21 cellular contexts compared by ENCODE assay signal in the genomic region with DNA sequence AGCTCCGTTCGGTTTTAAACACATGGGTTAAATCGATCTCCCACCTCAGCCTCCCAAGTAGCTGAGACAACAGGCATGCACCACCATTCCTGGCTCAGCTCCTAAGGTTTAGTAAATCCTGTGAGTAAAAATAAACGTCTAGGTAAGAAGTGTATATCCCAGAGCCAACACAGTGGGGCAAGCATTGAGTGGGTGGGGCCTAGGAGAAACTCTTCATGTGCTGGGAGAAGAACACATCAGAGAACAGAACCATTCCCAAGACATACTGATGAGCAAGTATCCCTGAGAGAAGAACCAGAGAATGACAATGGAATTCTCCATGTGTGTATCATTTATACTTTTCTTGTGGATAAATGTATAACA.
A peak's percentile ranks its signal among the peaks of the same experiment; 100 is the strongest.
DNase-seq lines count a peak whose midpoint lies in the region; TF ChIP-seq lines count a peak whose summit lies in the region.
"Had no signal": no experiment of that assay in that cellular context is flagged by ENCODE, and none has a peak within 500 bp of the region (broad histone marks: within the 10 kb centered on the region; RNA-seq: fewer than 3 reads in every experiment).

No MANE protein-coding gene starts in this region.

- H3K27me3 ChIP-seq in HUES6 (ENCODE audit: control insufficient read depth, insufficient read depth, low read length) = no peaks in the 10 kb centered on the region
- H3K27me3 ChIP-seq in WERI-Rb-1 (ENCODE audit: insufficient read depth, low read depth, severe bottlenecking) = peaks cover 8% of the 10 kb centered on the region
- no peaks in the 10 kb centered on the region for H3K27me3 ChIP-seq in iPS-15b (ENCODE audit: control insufficient read depth, insufficient read depth, low read length)
- H3K27me3 ChIP-seq in neural progenitor cell = no peaks in the 10 kb centered on the region
- no peaks in the 10 kb centered on the region for H3K27me3 ChIP-seq in A673 (replicated peaks; ENCODE audit: insufficient read depth, low read depth, low read length, poor library complexity)
- H3K27me3 ChIP-seq: upper lobe of right lung had no signal

- H3K27me3 Mint-ChIP-seq in neural progenitor cell (ENCODE audit: insufficient read depth, low read depth) = no peaks in the 10 kb centered on the region
- H3K27me3 Mint-ChIP-seq in activated naive CD8-positive, alpha-beta T cell treated with anti-CD3 and anti-CD28 coated beads for 36 hours = no peaks in the 10 kb centered on the region
- H3K27me3 Mint-ChIP-seq: activated B cell treated with CpG ODN at 0.5 μM for 24 hours; activated CD4-positive, alpha-beta memory T cell treated with anti-CD3 and anti-CD28 coated beads, Interleukin-2, amount 10 ng/mL, durations not matched to agents 7 days and 5 days; brain; CD4-positive, alpha-beta memory T cell had no signal

- peak overlapping the region; percentile 84 for H3K4me2 ChIP-seq in neural progenitor cell

- H3K79me2 ChIP-seq in neural progenitor cell (ENCODE audit: low read depth) = no peaks in the 10 kb centered on the region

- H3K9me3 ChIP-seq in HUES6 (ENCODE audit: control insufficient read depth, insufficient read depth, low read depth, low read length) = no peaks in the 10 kb centered on the region
- H3K9me3 ChIP-seq in WERI-Rb-1 (ENCODE audit: severe bottlenecking) = no peaks in the 10 kb centered on the region
- no peaks in the 10 kb centered on the region for H3K9me3 ChIP-seq in iPS-15b (ENCODE audit: control insufficient read depth, insufficient read depth, low read length)
- no peaks in the 10 kb centered on the region for H3K9me3 ChIP-seq in neural progenitor cell (ENCODE audit: low read depth)
- no peaks in the 10 kb centered on the region for H3K9me3 ChIP-seq in A673 (ENCODE audit: low read depth, low read length, poor library complexity, severe bottlenecking)
- H3K9me3 ChIP-seq: prostate gland, upper lobe of right lung had no signal

- peak overlapping the region; percentile 77 for H3K9ac ChIP-seq in HUES6 (ENCODE audit: low read length)
- no peak overlapping the region for H3K9ac ChIP-seq in iPS-15b (ENCODE audit: low read depth, low read length)
- H3K9ac ChIP-seq in neural progenitor cell = no peak overlapping the region

- peak overlapping the region; percentile 38 for H3K27ac Mint-ChIP-seq in neural progenitor cell
- no peak overlapping the region for H3K27ac Mint-ChIP-seq in activated naive CD8-positive, alpha-beta T cell treated with anti-CD3 and anti-CD28 coated beads for 36 hours
- H3K27ac Mint-ChIP-seq: activated B cell treated with CpG ODN at 0.5 μM for 24 hours; activated CD4-positive, alpha-beta memory T cell treated with anti-CD3 and anti-CD28 coated beads, Interleukin-2, amount 10 ng/mL, durations not matched to agents 7 days and 5 days had no signal

- H3K4me3 ChIP-seq in HUES6 (ENCODE audit: low read depth, low read length) = peak overlapping the region; percentile 81
- peak overlapping the region; percentile 23 for H3K4me3 ChIP-seq in WERI-Rb-1 (ENCODE audit: low read depth, low read length)
- peak overlapping the region; percentile 61 for H3K4me3 ChIP-seq in iPS-15b (ENCODE audit: low read depth, low read length)
- H3K4me3 ChIP-seq in neural progenitor cell = peak overlapping the region; percentile 57
- H3K4me3 ChIP-seq in A673 (ENCODE audit: low read depth, low read length, poor library complexity, severe bottlenecking) = no peak overlapping the region
- H3K4me3 ChIP-seq: lung, prostate gland, upper lobe of right lung had no signal

- no TSS peak for BruUV-seq in A673 (replicated peaks; lab: Mats Ljungman, UMichigan)

- CTCF ChIA-PET in A673 (lab: Charles Lee) = interaction anchor here (1.4 kb wide), 1 partner anchor 13 kb away, joined by 3 read pairs; no protein-coding TSS in a partner anchor

- intact Hi-C loops in A673 (cut with micrococcal nuclease; ENCODE audit: unreplicated experiment) = loop anchor here (5.0 to 10.0 kb wide), 4 partner anchors 152 to 804 kb away; no protein-coding TSS in a partner anchor

- peaks cover 2% of the 10 kb centered on the region for H3K36me3 Mint-ChIP-seq in neural progenitor cell
- H3K36me3 Mint-ChIP-seq in activated naive CD8-positive, alpha-beta T cell treated with anti-CD3 and anti-CD28 coated beads for 36 hours = peaks cover 11% of the 10 kb centered on the region

- H3K4me1 ChIP-seq in HUES6 (ENCODE audit: control insufficient read depth, insufficient read depth, low read length) (peaks cover 4% of the 10 kb centered on the region), iPS-15b (ENCODE audit: control insufficient read depth, insufficient read depth, low read length) (no peaks in the 10 kb centered on the region), neural progenitor cell (peaks cover 5% of the 10 kb centered on the region), A673 (ENCODE audit: insufficient read depth, low read length, poor library complexity, severe bottlenecking) (peaks cover 5% of the 10 kb centered on the region)
- H3K4me1 ChIP-seq: prostate gland, upper lobe of right lung had no signal

- POLR2A ChIA-PET in A673 (lab: Charles Lee; ENCODE audit: low non-redundant PET) = no interaction called here

- H3F3A ChIP-seq in neural progenitor cell (ENCODE audit: low read depth) = peaks cover 21% of the 10 kb centered on the region

- peaks cover 15% of the 10 kb centered on the region for H3K4me1 Mint-ChIP-seq in neural progenitor cell
- H3K4me1 Mint-ChIP-seq in activated naive CD8-positive, alpha-beta T cell treated with anti-CD3 and anti-CD28 coated beads for 36 hours = no peaks in the 10 kb centered on the region
- H3K4me1 Mint-ChIP-seq: activated B cell treated with CpG ODN at 0.5 μM for 24 hours; activated CD4-positive, alpha-beta memory T cell treated with anti-CD3 and anti-CD28 coated beads, Interleukin-2, amount 10 ng/mL, durations not matched to agents 7 days and 5 days had no signal

- H3K9me3 Mint-ChIP-seq in neural progenitor cell = no peaks in the 10 kb centered on the region
- H3K9me3 Mint-ChIP-seq in activated naive CD8-positive, alpha-beta T cell treated with anti-CD3 and anti-CD28 coated beads for 36 hours = no peaks in the 10 kb centered on the region
- H3K9me3 Mint-ChIP-seq: activated B cell treated with CpG ODN at 0.5 μM for 24 hours; activated CD4-positive, alpha-beta memory T cell treated with anti-CD3 and anti-CD28 coated beads, Interleukin-2, amount 10 ng/mL, durations not matched to agents 7 days and 5 days; CD4-positive, alpha-beta memory T cell had no signal

- DNase-seq in WERI-Rb-1 = no peak
- DNase-seq in neural progenitor cell (ENCODE audit: low spot score) = no peak
- no peak for DNase-seq in activated naive CD8-positive, alpha-beta T cell treated with anti-CD3 and anti-CD28 coated beads for 36 hours
- no peak for DNase-seq in A172 (ENCODE audit: low spot score)
- DNase-seq in KG1 (lab: John Stamatoyannopoulos, UW) = no peak
- DNase-seq in A673 (ENCODE audit: low spot score) = no peak
- DNase-seq: activated B cell treated with CpG ODN at 0.5 μM for 24 hours; activated CD4-positive, alpha-beta memory T cell treated with anti-CD3 and anti-CD28 coated beads, Interleukin-2, amount 10 ng/mL, durations not matched to agents 7 days and 5 days; activated gamma-delta T cell; activated T-cell treated with anti-CD3 and anti-CD28 coated beads for 4 hours; CD4-positive, alpha-beta memory T cell; DMS 273 treated with DMSO at 0.1 percent for 48 hours; effector CD4-positive, alpha-beta T cell; GOT3; hippocampal formation; upper lobe of right lung had no signal

- H3K36me3 ChIP-seq in HUES6 (ENCODE audit: control insufficient read depth, insufficient read depth, low read length) = no peaks in the 10 kb centered on the region
- no peaks in the 10 kb centered on the region for H3K36me3 ChIP-seq in WERI-Rb-1
- no peaks in the 10 kb centered on the region for H3K36me3 ChIP-seq in iPS-15b (ENCODE audit: control insufficient read depth, insufficient read depth, low read length)
- H3K36me3 ChIP-seq in neural progenitor cell = no peaks in the 10 kb centered on the region
- H3K36me3 ChIP-seq in A673 (ENCODE audit: insufficient read depth, low read length, poor library complexity, severe bottlenecking) = no peaks in the 10 kb centered on the region
- H3K36me3 ChIP-seq: prostate gland, upper lobe of right lung had no signal

- H3K4me3 Mint-ChIP-seq in neural progenitor cell = peak overlapping the region; percentile 57
- H3K4me3 Mint-ChIP-seq in activated naive CD8-positive, alpha-beta T cell treated with anti-CD3 and anti-CD28 coated beads for 36 hours = no peak overlapping the region
- H3K4me3 Mint-ChIP-seq: activated B cell treated with CpG ODN at 0.5 μM for 24 hours; activated CD4-positive, alpha-beta memory T cell treated with anti-CD3 and anti-CD28 coated beads, Interleukin-2, amount 10 ng/mL, durations not matched to agents 7 days and 5 days; CD4-positive, alpha-beta memory T cell had no signal

- H3K27ac ChIP-seq in HUES6 (ENCODE audit: low read depth, low read length) (no peak overlapping the region), WERI-Rb-1 (no peak overlapping the region), neural progenitor cell (no peak overlapping the region), A673 (ENCODE audit: low read depth, low read length, poor library complexity, severe bottlenecking) (no peak overlapping the region)
- H3K27ac ChIP-seq: prostate gland, upper lobe of right lung had no signal

- TF ChIP-seq CTCF in WERI-Rb-1 (IDR thresholded peaks at IDR 0.05; ENCODE audit: low read depth, low read length) = no peak
- no peak for TF ChIP-seq CTCF in neural progenitor cell (IDR thresholded peaks at IDR 0.05)
- no peak for TF ChIP-seq CTCF in A673 (conservative IDR thresholded peaks at IDR 0.05; ENCODE audit: low read depth, low read length)

- peak overlapping the region; percentile 87 for H2AFZ ChIP-seq in neural progenitor cell (replicated peaks)

- no peaks in the 10 kb centered on the region for H4K20me1 ChIP-seq in neural progenitor cell (ENCODE audit: low read depth)
